21 cellular contexts compared by ENCODE assay signal in the genomic region with DNA sequence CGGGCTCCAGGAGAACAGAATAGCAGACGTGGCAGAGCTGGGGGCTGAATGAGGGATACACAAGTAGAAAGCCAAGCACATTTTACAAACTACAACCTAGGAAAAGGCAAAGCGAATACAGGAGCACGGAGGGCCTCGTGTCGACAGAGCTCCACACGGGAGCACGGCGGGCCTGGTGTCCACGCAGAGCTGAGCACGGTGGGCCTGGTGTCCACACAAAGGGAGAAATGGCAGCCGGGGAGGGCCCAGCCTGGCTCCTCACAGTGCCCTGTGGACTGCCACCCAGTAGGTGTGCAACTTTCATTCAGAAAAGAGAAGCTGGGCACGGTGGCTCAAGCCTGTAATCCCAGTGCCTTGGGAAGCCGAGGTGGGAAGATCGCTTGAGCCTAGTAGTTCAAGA. TPM values are rescaled to one million over a fixed set of nuclear protein-coding genes. Genes with fewer than 3 reads are reported as not detected.
DNase-seq lines count a peak whose midpoint lies in the region; ATAC-seq, FAIRE-seq and TF ChIP-seq lines count a peak whose summit lies in the region.
"Had no signal": no experiment of that assay in that cellular context is flagged by ENCODE, and none has a peak within 500 bp of the region (broad histone marks: within the 10 kb centered on the region; RNA-seq: fewer than 3 reads in every experiment).

No MANE protein-coding gene starts in this region.

- H3K27ac ChIP-seq in BLaER1 (peak overlapping the region; percentile 76), astrocyte (ENCODE audit: low read depth, low read length) (no peak overlapping the region)
- H3K27ac ChIP-seq: 22Rv1 had no signal

- H3K4me2 ChIP-seq in BLaER1 = peak overlapping the region; percentile 96
- no peak overlapping the region for H3K4me2 ChIP-seq in astrocyte (ENCODE audit: low read length)
- H3K4me2 ChIP-seq: GM23338 had no signal

- CTCF ChIA-PET in activated CD8-positive, alpha-beta T cell treated with anti-CD3 and anti-CD28 coated beads for 36 hours (lab: Charles Lee) = no interaction called here
- CTCF ChIA-PET in activated CD8-positive, alpha-beta T cell treated with anti-CD3 and anti-CD28 coated beads, Interleukin-2, amount 10 ng/mL, durations not matched to agents 7 days and 5 days (lab: Charles Lee) = interaction anchor here (1.0 kb wide), 1 partner anchor 80 kb away, joined by 3 read pairs; the partner anchor contains the start of gene DNLZ

- TF ChIP-seq CTCF in activated CD8-positive, alpha-beta T cell treated with anti-CD3 and anti-CD28 coated beads for 36 hours (IDR thresholded peaks at IDR 0.05) = no peak
- TF ChIP-seq CTCF in astrocyte (IDR thresholded peaks at IDR 0.05; ENCODE audit: insufficient read depth, low read depth, low read length) (no peak), endothelial cell (IDR thresholded peaks at IDR 0.05; ENCODE audit: unreplicated experiment) (no peak)

- POLR2A ChIA-PET in activated CD8-positive, alpha-beta T cell treated with anti-CD3 and anti-CD28 coated beads for 36 hours (lab: Charles Lee) = interaction anchor here (0.9 to 1.3 kb wide), 5 partner anchors 12 to 189 kb away, joined by 3 read pairs; no protein-coding TSS in a partner anchor
- POLR2A ChIA-PET in activated CD8-positive, alpha-beta T cell treated with anti-CD3 and anti-CD28 coated beads, Interleukin-2, amount 10 ng/mL, durations not matched to agents 7 days and 5 days (lab: Charles Lee) = no interaction called here

- H3K4me3 Mint-ChIP-seq in activated CD8-positive, alpha-beta T cell treated with anti-CD3 and anti-CD28 coated beads for 36 hours = no peak overlapping the region
- no peak overlapping the region for H3K4me3 Mint-ChIP-seq in activated CD8-positive, alpha-beta T cell treated with anti-CD3 and anti-CD28 coated beads, Interleukin-2, amount 10 ng/mL, durations not matched to agents 7 days and 5 days
- H3K4me3 Mint-ChIP-seq in astrocyte (ENCODE audit: unreplicated experiment) = no peak overlapping the region
- peak overlapping the region; percentile 52 for H3K4me3 Mint-ChIP-seq in endothelial cell (ENCODE audit: unreplicated experiment)
- H3K4me3 Mint-ChIP-seq: B cell; CD4-positive, alpha-beta memory T cell; GM23338; H9 had no signal

- H3K27me3 ChIP-seq in BLaER1 (no peaks in the 10 kb centered on the region), astrocyte (ENCODE audit: insufficient read depth, low read length) (no peaks in the 10 kb centered on the region)

- 0 out of 2 replicates have a peak overlapping the region, but pooled peaks have one; percentile 56 for H3K9ac ChIP-seq in BLaER1
- no peak overlapping the region for H3K9ac ChIP-seq in astrocyte (ENCODE audit: low read length)

- ATAC-seq in activated CD8-positive, alpha-beta T cell treated with anti-CD3 and anti-CD28 coated beads for 36 hours = no peak
- no peak for ATAC-seq in activated CD8-positive, alpha-beta T cell treated with anti-CD3 and anti-CD28 coated beads, Interleukin-2, amount 10 ng/mL, durations not matched to agents 7 days and 5 days
- ATAC-seq in GM18909 (IDR thresholded peaks at IDR 0.05; ENCODE audit: poor library complexity, unreplicated experiment) = no peak
- ATAC-seq: GM23338, HCT116 had no signal

- peaks cover 30% of the 10 kb centered on the region for H3K36me3 Mint-ChIP-seq in activated CD8-positive, alpha-beta T cell treated with anti-CD3 and anti-CD28 coated beads for 36 hours (ENCODE audit: low read depth)
- peaks cover 57% of the 10 kb centered on the region for H3K36me3 Mint-ChIP-seq in activated CD8-positive, alpha-beta T cell treated with anti-CD3 and anti-CD28 coated beads, Interleukin-2, amount 10 ng/mL, durations not matched to agents 7 days and 5 days (ENCODE audit: low read depth)
- H3K36me3 Mint-ChIP-seq in astrocyte (ENCODE audit: low read depth, unreplicated experiment) (peaks cover 19% of the 10 kb centered on the region), endothelial cell (ENCODE audit: low read depth, unreplicated experiment) (peaks cover 48% of the 10 kb centered on the region)

- no peak overlapping the region for H2AFZ ChIP-seq in astrocyte (ENCODE audit: low read depth, low read length)
- H2AFZ ChIP-seq: GM23338 had no signal

- H3K4me3 ChIP-seq in BLaER1 (no peak overlapping the region), astrocyte (ENCODE audit: insufficient read depth, low read depth, low read length) (no peak overlapping the region)
- H3K4me3 ChIP-seq: GM23338 had no signal

- no peaks in the 10 kb centered on the region for H3K9me3 Mint-ChIP-seq in activated CD8-positive, alpha-beta T cell treated with anti-CD3 and anti-CD28 coated beads for 36 hours
- H3K9me3 Mint-ChIP-seq in activated CD8-positive, alpha-beta T cell treated with anti-CD3 and anti-CD28 coated beads, Interleukin-2, amount 10 ng/mL, durations not matched to agents 7 days and 5 days (ENCODE audit: insufficient read depth) = no peaks in the 10 kb centered on the region
- H3K9me3 Mint-ChIP-seq in astrocyte (ENCODE audit: unreplicated experiment) = no peaks in the 10 kb centered on the region
- no peaks in the 10 kb centered on the region for H3K9me3 Mint-ChIP-seq in endothelial cell (ENCODE audit: unreplicated experiment)
- H3K9me3 Mint-ChIP-seq: H9 had no signal

- no peaks in the 10 kb centered on the region for H3K27me3 Mint-ChIP-seq in activated CD8-positive, alpha-beta T cell treated with anti-CD3 and anti-CD28 coated beads for 36 hours
- H3K27me3 Mint-ChIP-seq in activated CD8-positive, alpha-beta T cell treated with anti-CD3 and anti-CD28 coated beads, Interleukin-2, amount 10 ng/mL, durations not matched to agents 7 days and 5 days (ENCODE audit: low read depth) = no peaks in the 10 kb centered on the region
- no peaks in the 10 kb centered on the region for H3K27me3 Mint-ChIP-seq in astrocyte (ENCODE audit: low read depth, unreplicated experiment)
- peaks cover 27% of the 10 kb centered on the region for H3K27me3 Mint-ChIP-seq in endothelial cell (ENCODE audit: unreplicated experiment)
- H3K27me3 Mint-ChIP-seq: B cell; CD4-positive, alpha-beta memory T cell had no signal

- H3K79me2 ChIP-seq in astrocyte (ENCODE audit: insufficient read depth, low read length) = peaks cover 26% of the 10 kb centered on the region

- H3K9me3 ChIP-seq in BLaER1 = no peaks in the 10 kb centered on the region
- H3K9me3 ChIP-seq in astrocyte (ENCODE audit: insufficient read depth, low read depth, low read length) = no peaks in the 10 kb centered on the region

- H4K20me1 ChIP-seq in BLaER1 (peaks cover 91% of the 10 kb centered on the region), astrocyte (ENCODE audit: insufficient read depth, low read length) (peaks cover 75% of the 10 kb centered on the region)

- FAIRE-seq in astrocyte (lab: Jason Lieb, UNC) = no peak
- FAIRE-seq: A204.1, GM12892 had no signal

- H3K36me3 ChIP-seq in BLaER1 = peaks cover 50% of the 10 kb centered on the region
- H3K36me3 ChIP-seq in astrocyte (ENCODE audit: insufficient read depth, low read length) = peaks cover 46% of the 10 kb centered on the region

- H3K27ac Mint-ChIP-seq in activated CD8-positive, alpha-beta T cell treated with anti-CD3 and anti-CD28 coated beads for 36 hours = peak overlapping the region; percentile 1
- H3K27ac Mint-ChIP-seq in activated CD8-positive, alpha-beta T cell treated with anti-CD3 and anti-CD28 coated beads, Interleukin-2, amount 10 ng/mL, durations not matched to agents 7 days and 5 days = no peak overlapping the region
- H3K27ac Mint-ChIP-seq in astrocyte (ENCODE audit: unreplicated experiment) (peak overlapping the region; percentile 69), endothelial cell (ENCODE audit: unreplicated experiment) (peak overlapping the region; percentile 77)
- H3K27ac Mint-ChIP-seq: B cell, GM23338, H9 had no signal

- no peak for DNase-seq in activated CD8-positive, alpha-beta T cell treated with anti-CD3 and anti-CD28 coated beads for 36 hours
- no peak for DNase-seq in activated CD8-positive, alpha-beta T cell treated with anti-CD3 and anti-CD28 coated beads, Interleukin-2, amount 10 ng/mL, durations not matched to agents 7 days and 5 days
- no peak for DNase-seq in astrocyte (ENCODE audit: low read depth)
- no peak for DNase-seq in endothelial cell (ENCODE audit: low spot score)
- DNase-seq in inferior parietal cortex (ENCODE audit: extremely low spot score) = no peak
- DNase-seq in amniotic stem cell (lab: John Stamatoyannopoulos, UW) = no peak
- DNase-seq: C1 segment of cervical spinal cord; Calu3; CD4-positive, alpha-beta memory T cell; COR-L47; DMS53; DMS79 treated with DMSO at 0.1 percent for 48 hours; H9 had no signal

- H3K4me1 Mint-ChIP-seq in activated CD8-positive, alpha-beta T cell treated with anti-CD3 and anti-CD28 coated beads for 36 hours (ENCODE audit: low read depth) = peaks cover 5% of the 10 kb centered on the region
- H3K4me1 Mint-ChIP-seq in activated CD8-positive, alpha-beta T cell treated with anti-CD3 and anti-CD28 coated beads, Interleukin-2, amount 10 ng/mL, durations not matched to agents 7 days and 5 days (ENCODE audit: low read depth) = peaks cover 5% of the 10 kb centered on the region
- peaks cover 8% of the 10 kb centered on the region for H3K4me1 Mint-ChIP-seq in astrocyte (ENCODE audit: low read depth, unreplicated experiment)
- H3K4me1 Mint-ChIP-seq in endothelial cell (ENCODE audit: unreplicated experiment) = peaks cover 3% of the 10 kb centered on the region

- H3K4me1 ChIP-seq in BLaER1 = peaks cover 79% of the 10 kb centered on the region
- peaks cover 28% of the 10 kb centered on the region for H3K4me1 ChIP-seq in astrocyte (ENCODE audit: insufficient read depth, low read length)

- intact Hi-C loops in activated CD8-positive, alpha-beta T cell treated with anti-CD3 and anti-CD28 coated beads for 36 hours (cut with micrococcal nuclease) = no loop called here

RNA-seq across cellular contexts. Expression of gene INPP5E, which starts 3.4 kb away (rescaled TPM):
- total RNA-seq in activated CD8-positive, alpha-beta T cell treated with anti-CD3 and anti-CD28 coated beads for 36 hours = 10 to 100 TPM; 12.0 to 13.8 TPM
- 10 to 100 TPM; 16.8 to 18.2 TPM for total RNA-seq in activated CD8-positive, alpha-beta T cell treated with anti-CD3 and anti-CD28 coated beads, Interleukin-2, amount 10 ng/mL, durations not matched to agents 7 days and 5 days
- total RNA-seq in astrocyte (12.6 and 13.2 TPM in 2 replicates), endothelial cell (ENCODE audit: unreplicated experiment) (23.6 TPM)

RNA-seq across cellular contexts. Expression of gene PMPCA, which starts 32.6 kb away (rescaled TPM):
- total RNA-seq in activated CD8-positive, alpha-beta T cell treated with anti-CD3 and anti-CD28 coated beads for 36 hours = 100 to 1,000 TPM; 128 to 140 TPM
- total RNA-seq in activated CD8-positive, alpha-beta T cell treated with anti-CD3 and anti-CD28 coated beads, Interleukin-2, amount 10 ng/mL, durations not matched to agents 7 days and 5 days = 10 to 100 TPM; 56.5 to 57.5 TPM
- total RNA-seq in astrocyte = 91.6 and 94.4 TPM in 2 replicates
- 61.3 TPM for total RNA-seq in endothelial cell (ENCODE audit: unreplicated experiment)

RNA-seq across cellular contexts. Expression of gene ENTR1, which starts 32.7 kb away (rescaled TPM):
- total RNA-seq in activated CD8-positive, alpha-beta T cell treated with anti-CD3 and anti-CD28 coated beads for 36 hours = 10 to 100 TPM; 65.9 to 66.8 TPM
- total RNA-seq in activated CD8-positive, alpha-beta T cell treated with anti-CD3 and anti-CD28 coated beads, Interleukin-2, amount 10 ng/mL, durations not matched to agents 7 days and 5 days = 10 to 100 TPM; 52.8 to 54.3 TPM
- 71.5 and 71.7 TPM in 2 replicates for total RNA-seq in astrocyte
- total RNA-seq in endothelial cell (ENCODE audit: unreplicated experiment) = 45.0 TPM

RNA-seq across cellular contexts. Expression of gene SEC16A, which starts 39.8 kb away (rescaled TPM):
- 10 to 100 TPM; 67.9 to 69.8 TPM for total RNA-seq in activated CD8-positive, alpha-beta T cell treated with anti-CD3 and anti-CD28 coated beads for 36 hours
- 10 to 100 TPM; 86.8 to 89.2 TPM for total RNA-seq in activated CD8-positive, alpha-beta T cell treated with anti-CD3 and anti-CD28 coated beads, Interleukin-2, amount 10 ng/mL, durations not matched to agents 7 days and 5 days
- total RNA-seq in astrocyte (94.5 and 103 TPM in 2 replicates), endothelial cell (ENCODE audit: unreplicated experiment) (79.5 TPM)

RNA-seq across cellular contexts. Expression of gene SNAPC4, which starts 43.1 kb away (rescaled TPM):
- total RNA-seq in activated CD8-positive, alpha-beta T cell treated with anti-CD3 and anti-CD28 coated beads for 36 hours = 10 to 100 TPM; 15.5 to 17.1 TPM
- 1 to 10 TPM; 9.5 to 9.6 TPM for total RNA-seq in activated CD8-positive, alpha-beta T cell treated with anti-CD3 and anti-CD28 coated beads, Interleukin-2, amount 10 ng/mL, durations not matched to agents 7 days and 5 days
- total RNA-seq in astrocyte (13.8 and 18.6 TPM in 2 replicates), endothelial cell (ENCODE audit: unreplicated experiment) (13.5 TPM)
